10 cellular contexts compared by ENCODE assay signal in genomic region chr2:195560209-195560907, GRCh38.
DNase-seq lines count a peak whose midpoint lies in the region; ATAC-seq lines count a peak whose summit lies in the region.
"Had no signal": no experiment of that assay in that cellular context is flagged by ENCODE, and none has a peak within 500 bp of the region (broad histone marks: within the 10 kb centered on the region; RNA-seq: fewer than 3 reads in every experiment).

No MANE protein-coding gene starts in this region.

- intact Hi-C loops in head of caudate nucleus (cut with DNase I), result no loop called here

- H3K27me3 Mint-ChIP-seq in CD4-positive, CD25-positive, alpha-beta regulatory T cell, result no peaks in the 10 kb centered on the region
- H3K27me3 Mint-ChIP-seq in activated naive CD8-positive, alpha-beta T cell treated with anti-CD3 and anti-CD28 coated beads, Interleukin-2, amount 50 U/mL, for 24 hours, result no peaks in the 10 kb centered on the region
- no peaks in the 10 kb centered on the region for H3K27me3 Mint-ChIP-seq in naive B cell

- ATAC-seq in CD4-positive, CD25-positive, alpha-beta regulatory T cell (ENCODE audit: low read depth in 2 of 2), result no peak
- no peak for ATAC-seq in activated naive CD8-positive, alpha-beta T cell treated with anti-CD3 and anti-CD28 coated beads, Interleukin-2, amount 50 U/mL, for 24 hours
- ATAC-seq in naive B cell (ENCODE audit: low read depth in 2 of 2), result no peak
- no peak for ATAC-seq in GM21423 (IDR thresholded peaks at IDR 0.05; ENCODE audit: unreplicated experiment)
- ATAC-seq in HG02973 (IDR thresholded peaks at IDR 0.05; ENCODE audit: unreplicated experiment), result no peak
- ATAC-seq in HG02642 (IDR thresholded peaks at IDR 0.05; ENCODE audit: poor library complexity, unreplicated experiment), result no peak

- H3K36me3 Mint-ChIP-seq in CD4-positive, CD25-positive, alpha-beta regulatory T cell, result no peaks in the 10 kb centered on the region
- no peaks in the 10 kb centered on the region for H3K36me3 Mint-ChIP-seq in activated naive CD8-positive, alpha-beta T cell treated with anti-CD3 and anti-CD28 coated beads, Interleukin-2, amount 50 U/mL, for 24 hours (ENCODE audit: low read depth)
- no peaks in the 10 kb centered on the region for H3K36me3 Mint-ChIP-seq in naive B cell

- H3K4me1 Mint-ChIP-seq in CD4-positive, CD25-positive, alpha-beta regulatory T cell, result peaks cover 48 to 80% (median 60%) of the 10 kb centered on the region in 4 donors
- peaks cover 69% of the 10 kb centered on the region for H3K4me1 Mint-ChIP-seq in activated naive CD8-positive, alpha-beta T cell treated with anti-CD3 and anti-CD28 coated beads, Interleukin-2, amount 50 U/mL, for 24 hours
- H3K4me1 Mint-ChIP-seq in naive B cell, result peaks cover 37 to 62% (median 39%) of the 10 kb centered on the region in 3 donors

- H3K4me3 ChIP-seq in CD4-positive, CD25-positive, alpha-beta regulatory T cell (ENCODE audit: low read depth, low read length), result peak overlapping the region; percentile 77
- H3K4me3 ChIP-seq: lung had no signal

- no peaks in the 10 kb centered on the region for H3K9me3 ChIP-seq in CD4-positive, CD25-positive, alpha-beta regulatory T cell (ENCODE audit: control insufficient read depth in 2 of 2, low read length in 2 of 2)
- no peaks in the 10 kb centered on the region for H3K9me3 ChIP-seq in KOPT-K1 (ENCODE audit: insufficient read depth, low read length, poor library complexity, severe bottlenecking)

- no peaks in the 10 kb centered on the region for H3K36me3 ChIP-seq in CD4-positive, CD25-positive, alpha-beta regulatory T cell (ENCODE audit: control insufficient read depth, insufficient read depth, low read length)
- H3K36me3 ChIP-seq in KOPT-K1 (ENCODE audit: insufficient read depth, low read length), result no peaks in the 10 kb centered on the region

- peak overlapping the region; percentile 89 for H3K27ac ChIP-seq in CD4-positive, CD25-positive, alpha-beta regulatory T cell (ENCODE audit: insufficient read depth, low read length, poor library complexity, severe bottlenecking)
- peak overlapping the region; percentile 98 for H3K27ac ChIP-seq in KOPT-K1 (ENCODE audit: low read depth, low read length, poor library complexity, severe bottlenecking)

- H3K4me1 ChIP-seq in CD4-positive, CD25-positive, alpha-beta regulatory T cell (ENCODE audit: control insufficient read depth, insufficient read depth, low read length, poor library complexity, severe bottlenecking), result peaks cover 95% of the 10 kb centered on the region

- peak overlapping the region; percentile 71 to 86 (median 84) for H3K4me3 Mint-ChIP-seq in CD4-positive, CD25-positive, alpha-beta regulatory T cell
- peak overlapping the region; percentile 42 for H3K4me3 Mint-ChIP-seq in activated naive CD8-positive, alpha-beta T cell treated with anti-CD3 and anti-CD28 coated beads, Interleukin-2, amount 50 U/mL, for 24 hours
- peak overlapping the region; percentile 48 to 90 (median 81) for H3K4me3 Mint-ChIP-seq in naive B cell

- no peak for DNase-seq in CD4-positive, CD25-positive, alpha-beta regulatory T cell
- no peak for DNase-seq in activated naive CD8-positive, alpha-beta T cell treated with anti-CD3 and anti-CD28 coated beads, Interleukin-2, amount 50 U/mL, for 24 hours
- DNase-seq in naive B cell (no peak), head of caudate nucleus (no peak)
- DNase-seq: NCI-H1694 had no signal

- no peaks in the 10 kb centered on the region for H3K27me3 ChIP-seq in CD4-positive, CD25-positive, alpha-beta regulatory T cell (ENCODE audit: control insufficient read depth, insufficient read depth, low read length)

- peaks cover 0 to 5% (median 1%) of the 10 kb centered on the region in 7 donors for H3K9me3 Mint-ChIP-seq in CD4-positive, CD25-positive, alpha-beta regulatory T cell
- H3K9me3 Mint-ChIP-seq in activated naive CD8-positive, alpha-beta T cell treated with anti-CD3 and anti-CD28 coated beads, Interleukin-2, amount 50 U/mL, for 24 hours, result peaks cover 7% of the 10 kb centered on the region
- peaks cover 0 to 9% (median 4%) of the 10 kb centered on the region in 7 donors for H3K9me3 Mint-ChIP-seq in naive B cell

- peak overlapping the region; percentile 92 to 100 (median 98) for H3K27ac Mint-ChIP-seq in CD4-positive, CD25-positive, alpha-beta regulatory T cell
- H3K27ac Mint-ChIP-seq in activated naive CD8-positive, alpha-beta T cell treated with anti-CD3 and anti-CD28 coated beads, Interleukin-2, amount 50 U/mL, for 24 hours, result peak overlapping the region; percentile 87
- peak overlapping the region; percentile 92 to 99 (median 98) for H3K27ac Mint-ChIP-seq in naive B cell
